13 cellular contexts compared by ENCODE assay signal in the genomic region with DNA sequence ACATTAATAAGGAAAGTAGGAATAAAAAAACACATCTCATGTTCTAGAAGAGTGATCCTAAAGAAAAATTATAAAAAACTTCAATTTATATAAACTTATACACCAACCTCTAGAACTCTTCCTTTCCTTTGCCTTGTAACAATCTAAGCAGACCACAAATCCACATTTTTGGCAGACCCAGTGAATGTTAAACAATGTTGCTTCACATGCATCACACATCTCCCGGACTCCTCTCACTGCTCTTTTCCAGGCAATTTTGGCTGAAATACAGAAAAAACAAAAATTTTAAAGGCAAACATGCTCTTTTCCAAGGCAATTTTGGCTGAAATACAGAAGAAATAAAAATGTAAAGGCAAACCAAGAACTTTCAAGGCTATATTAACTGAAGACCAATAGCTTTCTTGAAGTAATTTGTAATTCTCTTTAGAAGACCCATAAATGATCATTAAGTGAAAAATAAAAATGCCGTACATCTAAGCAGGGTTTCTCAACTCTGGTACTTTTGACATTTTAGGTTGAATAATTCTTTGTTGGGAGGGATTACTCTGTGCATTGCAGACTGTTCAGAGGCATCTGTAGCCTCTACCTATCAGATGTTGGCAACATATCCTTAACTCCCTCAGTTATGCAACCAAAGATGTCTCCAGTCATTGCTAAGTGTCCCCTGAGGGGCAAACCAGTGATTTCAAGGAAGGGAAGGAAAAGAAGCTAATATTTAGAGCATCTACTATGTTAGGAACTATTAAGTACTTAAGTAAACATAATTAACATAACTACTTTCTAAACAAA.
DNase-seq lines count a peak whose midpoint lies in the region; ATAC-seq and TF ChIP-seq lines count a peak whose summit lies in the region.
"Had no signal": no experiment of that assay in that cellular context is flagged by ENCODE, and none has a peak within 500 bp of the region (broad histone marks: within the 10 kb centered on the region; RNA-seq: fewer than 3 reads in every experiment).

No MANE protein-coding gene starts in this region.

- peaks cover 79% of the 10 kb centered on the region for H3K36me3 Mint-ChIP-seq in activated T-cell treated with anti-CD3 and anti-CD28 coated beads, Interleukin-2, amount 50 U/mL, for 24 hours (ENCODE audit: low read depth)
- peaks cover 98% of the 10 kb centered on the region for H3K36me3 Mint-ChIP-seq in stimulated activated effector memory CD8-positive, alpha-beta T cell treated with anti-CD3 and anti-CD28 coated beads, Interleukin-12 subunit alpha, Interleukin-12 subunit beta, amount 100 ng/mL, for 72 hours

- no peak overlapping the region for H3K4me3 Mint-ChIP-seq in activated T-cell treated with anti-CD3 and anti-CD28 coated beads, Interleukin-2, amount 50 U/mL, for 24 hours
- H3K4me3 Mint-ChIP-seq in stimulated activated effector memory CD8-positive, alpha-beta T cell treated with anti-CD3 and anti-CD28 coated beads, Interleukin-12 subunit alpha, Interleukin-12 subunit beta, amount 100 ng/mL, for 72 hours, result no peak overlapping the region

- H3K4me1 ChIP-seq in cardiac muscle cell (ENCODE audit: low read depth), result peaks cover 7% of the 10 kb centered on the region

- no peak for TF ChIP-seq CTCF in cardiac muscle cell (IDR thresholded peaks at IDR 0.05; ENCODE audit: low read depth, low read length)

- no peaks in the 10 kb centered on the region for H3K27me3 ChIP-seq in cardiac muscle cell
- H3K27me3 ChIP-seq: tibial artery had no signal

- peak overlapping the region; percentile 7 for H3K27ac Mint-ChIP-seq in activated T-cell treated with anti-CD3 and anti-CD28 coated beads, Interleukin-2, amount 50 U/mL, for 24 hours
- peak overlapping the region; percentile 67 for H3K27ac Mint-ChIP-seq in stimulated activated effector memory CD8-positive, alpha-beta T cell treated with anti-CD3 and anti-CD28 coated beads, Interleukin-12 subunit alpha, Interleukin-12 subunit beta, amount 100 ng/mL, for 72 hours

- H3K9me3 Mint-ChIP-seq in activated T-cell treated with anti-CD3 and anti-CD28 coated beads, Interleukin-2, amount 50 U/mL, for 24 hours, result no peaks in the 10 kb centered on the region
- H3K9me3 Mint-ChIP-seq in stimulated activated effector memory CD8-positive, alpha-beta T cell treated with anti-CD3 and anti-CD28 coated beads, Interleukin-12 subunit alpha, Interleukin-12 subunit beta, amount 100 ng/mL, for 72 hours, result no peaks in the 10 kb centered on the region

- peak overlapping the region; percentile 4 for H3K27ac ChIP-seq in cardiac muscle cell
- H3K27ac ChIP-seq: HL-60, skin epidermis had no signal

- no peak for DNase-seq in activated T-cell treated with anti-CD3 and anti-CD28 coated beads, Interleukin-2, amount 50 U/mL, for 24 hours
- no peak for DNase-seq in activated T-cell treated with anti-CD3 and anti-CD28 coated beads, Interleukin-2, amount 50 U/mL, for 1 hour
- DNase-seq in amniotic epithelial cell (ENCODE audit: low read depth) (peak; percentile 63), cardiac muscle cell (ENCODE audit: low read depth in 1 of 2, low spot score in 1 of 2) (peak in 1 of 2 donors; percentile 94), COLO829 (ENCODE audit: low spot score) (no peak)
- DNase-seq in stimulated activated effector memory CD8-positive, alpha-beta T cell treated with anti-CD3 and anti-CD28 coated beads, Interleukin-12 subunit alpha, Interleukin-12 subunit beta, amount 100 ng/mL, for 72 hours (ENCODE audit: low spot score in 2 of 2), result no peak
- no peak for DNase-seq in stimulated activated naive CD4-positive, alpha-beta T cell treated with Interleukin-2 at 50 U/mL for 16 hours (lab: John Stamatoyannopoulos, UW)
- DNase-seq: NCI-H345, tibial artery had no signal

- no peaks in the 10 kb centered on the region for H3K27me3 Mint-ChIP-seq in activated T-cell treated with anti-CD3 and anti-CD28 coated beads, Interleukin-2, amount 50 U/mL, for 24 hours

- peaks cover 1% of the 10 kb centered on the region for H3K4me1 Mint-ChIP-seq in activated T-cell treated with anti-CD3 and anti-CD28 coated beads, Interleukin-2, amount 50 U/mL, for 24 hours (ENCODE audit: low read depth)
- H3K4me1 Mint-ChIP-seq in stimulated activated effector memory CD8-positive, alpha-beta T cell treated with anti-CD3 and anti-CD28 coated beads, Interleukin-12 subunit alpha, Interleukin-12 subunit beta, amount 100 ng/mL, for 72 hours, result no peaks in the 10 kb centered on the region

- no peaks in the 10 kb centered on the region for H3K9me3 ChIP-seq in cardiac muscle cell (ENCODE audit: low read depth)
- H3K9me3 ChIP-seq: tibial artery had no signal

- ATAC-seq in stimulated activated effector memory CD8-positive, alpha-beta T cell treated with anti-CD3 and anti-CD28 coated beads, Interleukin-12 subunit alpha, Interleukin-12 subunit beta, amount 100 ng/mL, for 72 hours, result no peak
- no peak for ATAC-seq in GM18858 (IDR thresholded peaks at IDR 0.05; ENCODE audit: unreplicated experiment)
- ATAC-seq: Panc1 had no signal

- H3K4me3 ChIP-seq in cardiac muscle cell, result no peak overlapping the region
- H3K4me3 ChIP-seq: skin epidermis, tibial artery had no signal

- H3K36me3 ChIP-seq in cardiac muscle cell, result peaks cover 77% of the 10 kb centered on the region
